26 cellular contexts compared by ENCODE assay signal in the genomic region with DNA sequence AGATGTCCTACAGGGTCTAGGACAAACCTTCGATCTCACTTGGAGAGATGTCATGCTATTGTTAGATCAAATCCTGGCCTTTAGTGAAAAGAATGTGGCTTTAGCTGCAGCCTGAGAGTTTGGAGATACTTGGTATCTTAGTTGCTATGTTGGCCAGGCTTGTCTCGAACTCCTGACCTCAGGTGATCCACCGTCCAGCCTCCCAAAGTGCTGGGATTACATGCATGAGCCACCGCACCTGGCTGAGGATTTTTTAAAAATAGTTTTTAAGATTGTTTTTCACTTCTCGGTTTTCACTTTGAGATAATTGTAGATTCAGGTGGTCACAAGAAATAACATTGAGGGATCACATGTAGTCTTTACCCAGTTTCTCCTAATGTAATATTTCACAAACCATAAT.
"Had no signal": no experiment of that assay in that cellular context is flagged by ENCODE, and none has a peak within 500 bp of the region (broad histone marks: within the 10 kb centered on the region; RNA-seq: fewer than 3 reads in every experiment).

No MANE protein-coding gene starts in this region.

- H3K36me3 ChIP-seq: colonic mucosa, esophagus squamous epithelium, gastrocnemius medialis, heart right ventricle, left lung, lower lobe of right lung had no signal

- H3K27ac Mint-ChIP-seq: dendritic cell treated with granulocyte-macrophage colony-stimulating factor and Interleukin-4, amounts not matched to agents 40 ng/mL and 50 ng/mL, for 4 days; effector memory CD8-positive, alpha-beta T cell; endodermal cell; mesothelial cell of epicardium; naive B cell; naive thymus-derived CD8-positive, alpha-beta T cell had no signal

- H3K27ac ChIP-seq: colonic mucosa, esophagus squamous epithelium, gastrocnemius medialis, heart right ventricle, left lung, lower lobe of right lung had no signal

- H3K9me3 ChIP-seq: colonic mucosa, esophagus squamous epithelium, gastrocnemius medialis, lower lobe of right lung, mucosa of descending colon had no signal

- H3K9me3 Mint-ChIP-seq: mesothelial cell of epicardium had no signal

- FAIRE-seq: endometrium, islet of Langerhans, keratinocyte had no signal

- DNase-seq: colonic mucosa; cortex of kidney; effector CD8-positive, alpha-beta T cell; effector memory CD8-positive, alpha-beta T cell; endodermal cell; esophagus squamous epithelium; foreskin fibroblast; foreskin melanocyte; gastrocnemius medialis; glutamatergic neuron; head of caudate nucleus; heart right ventricle; hippocampal formation; left cardiac atrium; left lung; left ventricle myocardium superior; lower lobe of right lung; mesenchymal stem cell; mucosa of descending colon; naive B cell; naive thymus-derived CD8-positive, alpha-beta T cell had no signal

- H3K4me1 Mint-ChIP-seq: endodermal cell, mesothelial cell of epicardium, naive B cell had no signal

- H3K27me3 Mint-ChIP-seq: dendritic cell treated with granulocyte-macrophage colony-stimulating factor and Interleukin-4, amounts not matched to agents 40 ng/mL and 50 ng/mL, for 4 days; effector memory CD8-positive, alpha-beta T cell; naive B cell; naive thymus-derived CD8-positive, alpha-beta T cell had no signal

- H3K36me3 Mint-ChIP-seq: mesothelial cell of epicardium; naive B cell; naive thymus-derived CD8-positive, alpha-beta T cell had no signal

- H3K4me3 ChIP-seq: colonic mucosa, esophagus squamous epithelium, gastrocnemius medialis, heart right ventricle, left lung, lower lobe of right lung, mucosa of descending colon had no signal

- ATAC-seq: effector memory CD8-positive, alpha-beta T cell; gastrocnemius medialis; heart right ventricle; left cardiac atrium; left lung; left ventricle myocardium superior; lower lobe of right lung; mucosa of descending colon; naive thymus-derived CD8-positive, alpha-beta T cell had no signal

- H3K4me1 ChIP-seq: colonic mucosa, esophagus squamous epithelium, gastrocnemius medialis, heart right ventricle, left lung, lower lobe of right lung had no signal

- H3K4me3 Mint-ChIP-seq: dendritic cell treated with granulocyte-macrophage colony-stimulating factor and Interleukin-4, amounts not matched to agents 40 ng/mL and 50 ng/mL, for 4 days; effector memory CD8-positive, alpha-beta T cell; endodermal cell; mesothelial cell of epicardium; naive B cell; naive thymus-derived CD8-positive, alpha-beta T cell had no signal

- H3K27me3 ChIP-seq: colonic mucosa, esophagus squamous epithelium, gastrocnemius medialis, heart right ventricle, left lung had no signal
